8 cellular contexts compared by ENCODE assay signal in genomic region chr3:51941447-51941797, GRCh38. TPM values are rescaled to one million over a fixed set of nuclear protein-coding genes. Genes with fewer than 3 reads are reported as not detected.
DNase-seq lines count a peak whose midpoint lies in the region; ATAC-seq and TF ChIP-seq lines count a peak whose summit lies in the region.

No MANE protein-coding gene starts in this region.

- ATAC-seq in gastrocnemius medialis (peak in 1 of 2 donors; percentile 2), HG02870 (IDR thresholded peaks at IDR 0.05; ENCODE audit: unreplicated experiment) (no peak), esophagus mucosa (no peak)

- DNase-seq in GM12865 (ENCODE audit: low read depth) (no peak), SK-N-MC (ENCODE audit: low read depth, low spot score) (no peak), fibroblast of villous mesenchyme (ENCODE audit: low read depth) (no peak), gastrocnemius medialis (no peak), Kasumi-1 (lab: John Stamatoyannopoulos, UW) (no peak), occipital lobe (lab: John Stamatoyannopoulos, UW) (no peak)

- intact Hi-C loops in gastrocnemius medialis (cut with DNase I; ENCODE audit: low total_unique reads): no loop called here

- TF ChIP-seq CTCF in GM12865 (IDR thresholded peaks at IDR 0.05; ENCODE audit: insufficient read depth, low read depth, low read length, missing control alignments) (no peak), fibroblast of villous mesenchyme (IDR thresholded peaks at IDR 0.05; ENCODE audit: insufficient read depth, low read depth, low read length) (no peak), gastrocnemius medialis (IDR thresholded peaks at IDR 0.05 in 4 of 5, conservative IDR thresholded peaks at IDR 0.05 in 1 of 5) (no peak)

- H3K9ac ChIP-seq in SK-N-MC (ENCODE audit: insufficient read length): peak overlapping the region; percentile 75

- H3K9me3 ChIP-seq in SK-N-MC (ENCODE audit: low read depth, low read length) (no peaks in the 10 kb centered on the region), gastrocnemius medialis (no peaks in the 10 kb centered on the region)

- H3K27ac ChIP-seq in SK-N-MC: no peak overlapping the region
- peak overlapping the region; percentile 88 to 96 (median 91) for H3K27ac ChIP-seq in gastrocnemius medialis

- in situ Hi-C loops in gastrocnemius medialis (cut with MboI; ENCODE audit: low sequenced_read_pairs in 4 of 4): loop anchor here in 2 of 4 donors (10.0 kb wide), 1 partner anchor 53 kb away; the partner anchor contains the start of gene RPL29 (in 2 of the 2)

- peaks cover 23 to 29% of the 10 kb centered on the region in 2 donors for H3K4me1 ChIP-seq in gastrocnemius medialis

- no peaks in the 10 kb centered on the region for H3K27me3 ChIP-seq in gastrocnemius medialis

- no peak for TF ChIP-seq POLR2A in gastrocnemius medialis (IDR thresholded peaks at IDR 0.05)

- peak overlapping the region; percentile 84 for H3K4me3 ChIP-seq in GM12865 (ENCODE audit: low read depth, low read length)
- H3K4me3 ChIP-seq in SK-N-MC: peak overlapping the region; percentile 76
- peak overlapping the region; percentile 87 for H3K4me3 ChIP-seq in fibroblast of villous mesenchyme (ENCODE audit: low read depth, low read length)
- H3K4me3 ChIP-seq in gastrocnemius medialis: peak overlapping the region; percentile 83 to 94 (median 90)

- H3K36me3 ChIP-seq in SK-N-MC (ENCODE audit: insufficient read depth, low read length): no peaks in the 10 kb centered on the region; the same call in 1 of the 2 replicates
- peaks cover 0 to 35% of the 10 kb centered on the region in 2 donors for H3K36me3 ChIP-seq in gastrocnemius medialis

RNA-seq across cellular contexts. Expression of gene RRP9, which starts 0.3 kb away (rescaled TPM):
- 22.5 and 24.8 TPM in 2 replicates for total RNA-seq in fibroblast of villous mesenchyme
- 10 to 100 TPM; 19.2 to 25.9 (median 24.9) TPM for total RNA-seq in gastrocnemius medialis
- 16.8 TPM for total RNA-seq in occipital lobe
- 18.6 TPM for total RNA-seq in esophagus mucosa

RNA-seq across cellular contexts. Expression of gene PARP3, which starts 0.7 kb away (rescaled TPM):
- total RNA-seq in fibroblast of villous mesenchyme: 24.6 and 25.1 TPM in 2 replicates
- 10 to 100 TPM; 10.9 to 19.0 (median 11.4) TPM for total RNA-seq in gastrocnemius medialis
- total RNA-seq in occipital lobe: 1.7 TPM
- 5.7 TPM for total RNA-seq in esophagus mucosa

RNA-seq across cellular contexts. Expression of gene GPR62, which starts 13.8 kb away (rescaled TPM):
- total RNA-seq in fibroblast of villous mesenchyme (under 0.01 TPM in 1 of 2 replicates, not detected in the other), gastrocnemius medialis (1 to 10 TPM in 1 of 4 donors, under 1 TPM in 3; 0.18 to 2.5 (median 0.37) TPM), occipital lobe (0.62 TPM), esophagus mucosa (not detected)

RNA-seq across cellular contexts. Expression of gene PCBP4, which starts 25.8 kb away (rescaled TPM):
- total RNA-seq in fibroblast of villous mesenchyme (29.4 and 42.2 TPM in 2 replicates), gastrocnemius medialis (100 to 1,000 TPM; 184 to 320 (median 199) TPM), occipital lobe (42.7 TPM), esophagus mucosa (11.5 TPM)

RNA-seq across cellular contexts. Expression of gene ABHD14B, which starts 32.4 kb away (rescaled TPM):
- total RNA-seq in fibroblast of villous mesenchyme: 18.0 and 19.9 TPM in 2 replicates
- total RNA-seq in gastrocnemius medialis: 10 to 100 TPM; 11.2 to 21.0 (median 17.2) TPM
- total RNA-seq in occipital lobe: 1.9 TPM
- total RNA-seq in esophagus mucosa: 39.6 TPM
